8 cellular contexts compared by ENCODE assay signal in genomic region chr12:69161835-69162234, GRCh38.
A peak's percentile ranks its signal among the peaks of the same experiment; 100 is the strongest.
DNase-seq lines count a peak whose midpoint lies in the region; ATAC-seq and TF ChIP-seq lines count a peak whose summit lies in the region.

No MANE protein-coding gene starts in this region.

- no peak overlapping the region for H3K4me3 Mint-ChIP-seq in activated CD8-positive, alpha-beta T cell treated with anti-CD3 and anti-CD28 coated beads for 36 hours

- H3K27me3 Mint-ChIP-seq in activated CD8-positive, alpha-beta T cell treated with anti-CD3 and anti-CD28 coated beads for 36 hours: peaks cover 1% of the 10 kb centered on the region

- peak; percentile 69 for ATAC-seq in HG03442 (IDR thresholded peaks at IDR 0.05; ENCODE audit: unreplicated experiment)
- peak; percentile 77 for ATAC-seq in activated CD8-positive, alpha-beta T cell treated with anti-CD3 and anti-CD28 coated beads for 36 hours
- ATAC-seq in Right ventricle myocardium inferior: no peak

- CTCF ChIA-PET in activated CD8-positive, alpha-beta T cell treated with anti-CD3 and anti-CD28 coated beads for 36 hours (lab: Charles Lee): interaction anchor here (0.8 to 1.9 kb wide), 8 partner anchors 8 to 409 kb away, joined by 3 to 7 read pairs (median 4); no protein-coding TSS in a partner anchor

- no peak overlapping the region for H3K4me3 ChIP-seq in BE2C (ENCODE audit: low read depth, low read length)

- peak; percentile 76 for DNase-seq in activated effector memory CD4-positive, alpha-beta T cell treated with anti-CD3 and anti-CD28 coated beads, Interleukin-2, amount 50 U/mL, for 16 hours
- no peak for DNase-seq in activated effector memory CD4-positive, alpha-beta T cell treated with Interleukin-2 at 50 U/mL for 16 hours
- peak; percentile 77 for DNase-seq in activated CD8-positive, alpha-beta T cell treated with anti-CD3 and anti-CD28 coated beads for 36 hours
- peak; percentile 63 for DNase-seq in stimulated activated CD4-positive, alpha-beta T cell treated with anti-CD3 and anti-CD28 coated beads, Interleukin-4, amount 100 ng/mL, for 24 hours
- DNase-seq in Right ventricle myocardium inferior (ENCODE audit: missing footprints): no peak
- DNase-seq in BE2C: no peak
- no peak for DNase-seq in NCI-H2081 treated with DMSO at 0.1 percent for 48 hours (lab: John Stamatoyannopoulos, UW)

- no peaks in the 10 kb centered on the region for H3K36me3 ChIP-seq in BE2C

- no peaks in the 10 kb centered on the region for H3K36me3 Mint-ChIP-seq in activated CD8-positive, alpha-beta T cell treated with anti-CD3 and anti-CD28 coated beads for 36 hours (ENCODE audit: low read depth)

- H3K27me3 ChIP-seq in BE2C: no peaks in the 10 kb centered on the region

- POLR2A ChIA-PET in activated CD8-positive, alpha-beta T cell treated with anti-CD3 and anti-CD28 coated beads for 36 hours (lab: Charles Lee): interaction anchor here (0.8 to 1.1 kb wide), 4 partner anchors 78 to 140 kb away, joined by 3 to 5 read pairs (median 3); partner anchors contain the start of gene CPSF6

- no peaks in the 10 kb centered on the region for H3K9me3 ChIP-seq in BE2C

- H3K9me3 Mint-ChIP-seq in activated CD8-positive, alpha-beta T cell treated with anti-CD3 and anti-CD28 coated beads for 36 hours: no peaks in the 10 kb centered on the region

- no peak for TF ChIP-seq CTCF in activated CD8-positive, alpha-beta T cell treated with anti-CD3 and anti-CD28 coated beads for 36 hours (IDR thresholded peaks at IDR 0.05)
- no peak for TF ChIP-seq CTCF in BE2C (IDR thresholded peaks at IDR 0.05; ENCODE audit: low read depth, low read length)

- no peak overlapping the region for H3K27ac Mint-ChIP-seq in activated CD8-positive, alpha-beta T cell treated with anti-CD3 and anti-CD28 coated beads for 36 hours

- H3K4me1 Mint-ChIP-seq in activated CD8-positive, alpha-beta T cell treated with anti-CD3 and anti-CD28 coated beads for 36 hours (ENCODE audit: low read depth): peaks cover 20% of the 10 kb centered on the region

- H3K4me1 ChIP-seq in BE2C: no peaks in the 10 kb centered on the region

- intact Hi-C loops in activated CD8-positive, alpha-beta T cell treated with anti-CD3 and anti-CD28 coated beads for 36 hours (cut with micrococcal nuclease): no loop called here
- intact Hi-C loops in Right ventricle myocardium inferior (cut with DNase I): no loop called here

Comparison
In these comparisons a context has a peak if more than half of its experiments do, and no peak if none do; other contexts are left out.
1. DNase-seq: peak in activated effector memory CD4-positive, alpha-beta T cell treated with anti-CD3 and anti-CD28 coated beads, Interleukin-2, amount 50 U/mL, for 16 hours (single experiment), activated CD8-positive, alpha-beta T cell treated with anti-CD3 and anti-CD28 coated beads for 36 hours (single experiment) and stimulated activated CD4-positive, alpha-beta T cell treated with anti-CD3 and anti-CD28 coated beads, Interleukin-4, amount 100 ng/mL, for 24 hours (single experiment); none in activated effector memory CD4-positive, alpha-beta T cell treated with Interleukin-2 at 50 U/mL for 16 hours (single experiment), Right ventricle myocardium inferior (single experiment), BE2C (single experiment) and NCI-H2081 treated with DMSO at 0.1 percent for 48 hours (single experiment).